ENCODE assay signal across 11 cellular contexts in genomic region chr15:101124731-101125558, GRCh38.
A peak's percentile ranks its signal among the peaks of the same experiment; 100 is the strongest.
DNase-seq lines count a peak whose midpoint lies in the region; ATAC-seq, FAIRE-seq and TF ChIP-seq lines count a peak whose summit lies in the region.
"Had no signal": no experiment of that assay in that cellular context is flagged by ENCODE, and none has a peak within 500 bp of the region (broad histone marks: within the 10 kb centered on the region; RNA-seq: fewer than 3 reads in every experiment).

No MANE protein-coding gene starts in this region.

- no peak overlapping the region for H3K4me3 ChIP-seq in small intestine (ENCODE audit: low read depth in 1 of 2, low read length in 2 of 2)

- peak; percentile 7 for ATAC-seq in activated CD8-positive, alpha-beta T cell treated with anti-CD3 and anti-CD28 coated beads for 36 hours
- ATAC-seq in GM18873 (IDR thresholded peaks at IDR 0.05; ENCODE audit: low FRiP score, unreplicated experiment) (no peak), left colon (no peak)
- ATAC-seq: foreskin keratinocyte had no signal

- no peak overlapping the region for H3K27ac ChIP-seq in small intestine (ENCODE audit: low read depth in 1 of 2, low read length in 1 of 2)
- H3K27ac ChIP-seq: foreskin keratinocyte had no signal

- H3K36me3 ChIP-seq in small intestine (ENCODE audit: control insufficient read depth in 2 of 2, insufficient read depth in 2 of 2, low read length in 2 of 2) = no peaks in the 10 kb centered on the region

- H3K27me3 ChIP-seq in small intestine (ENCODE audit: control insufficient read depth in 2 of 2, insufficient read depth in 2 of 2, low read length in 2 of 2) = no peaks in the 10 kb centered on the region

- peaks cover 4% of the 10 kb centered on the region for H3K27me3 Mint-ChIP-seq in HFFc6 (ENCODE audit: insufficient read depth)
- H3K27me3 Mint-ChIP-seq in activated CD8-positive, alpha-beta T cell treated with anti-CD3 and anti-CD28 coated beads for 36 hours = no peaks in the 10 kb centered on the region

- H3K9me3 Mint-ChIP-seq in HFFc6 = peaks cover 33% of the 10 kb centered on the region
- peaks cover 12% of the 10 kb centered on the region for H3K9me3 Mint-ChIP-seq in activated CD8-positive, alpha-beta T cell treated with anti-CD3 and anti-CD28 coated beads for 36 hours

- peak overlapping the region; percentile 94 for H3K27ac Mint-ChIP-seq in HFFc6
- peak overlapping the region; percentile 62 for H3K27ac Mint-ChIP-seq in activated CD8-positive, alpha-beta T cell treated with anti-CD3 and anti-CD28 coated beads for 36 hours

- peaks cover 20% of the 10 kb centered on the region for H3K36me3 Mint-ChIP-seq in HFFc6 (ENCODE audit: low read depth)
- H3K36me3 Mint-ChIP-seq in activated CD8-positive, alpha-beta T cell treated with anti-CD3 and anti-CD28 coated beads for 36 hours (ENCODE audit: low read depth) = peaks cover 6% of the 10 kb centered on the region

- peak overlapping the region; percentile 81 for H3K4me3 Mint-ChIP-seq in HFFc6
- H3K4me3 Mint-ChIP-seq in activated CD8-positive, alpha-beta T cell treated with anti-CD3 and anti-CD28 coated beads for 36 hours = no peak overlapping the region

- no peaks in the 10 kb centered on the region for H3K9me3 ChIP-seq in small intestine (ENCODE audit: control insufficient read depth, low read depth)

- POLR2A ChIA-PET in activated CD8-positive, alpha-beta T cell treated with anti-CD3 and anti-CD28 coated beads for 36 hours (lab: Charles Lee) = interaction anchor here (0.9 kb wide), 1 partner anchor 35 kb away, joined by 3 read pairs; no protein-coding TSS in a partner anchor

- DNase-seq in AG20443 (ENCODE audit: low spot score) = peak; percentile 59
- peak; percentile 96 for DNase-seq in HFFc6
- no peak for DNase-seq in activated CD8-positive, alpha-beta T cell treated with anti-CD3 and anti-CD28 coated beads for 36 hours
- DNase-seq in hepatic stellate cell (ENCODE audit: low spot score) = peak; percentile 43
- no peak for DNase-seq in left colon
- DNase-seq in small intestine = no peak
- DNase-seq in foreskin melanocyte = no peak
- DNase-seq: activated T-cell treated with anti-CD3 and anti-CD28 coated beads, Interleukin-2, amount 50 U/mL, for 1 hour had no signal

- peaks cover 0 to 12% of the 10 kb centered on the region in 2 donors for H3K4me1 ChIP-seq in small intestine (ENCODE audit: control insufficient read depth in 2 of 2, insufficient read depth in 1 of 2, low read depth in 1 of 2, low read length in 1 of 2)

- intact Hi-C loops in activated CD8-positive, alpha-beta T cell treated with anti-CD3 and anti-CD28 coated beads for 36 hours (cut with micrococcal nuclease) = loop anchor here (5.0 kb wide), 2 partner anchors 42 to 62 kb away; no protein-coding TSS in a partner anchor
- intact Hi-C loops in left colon (cut with DNase I, micrococcal nuclease) = no loop called here

- CTCF ChIA-PET in activated CD8-positive, alpha-beta T cell treated with anti-CD3 and anti-CD28 coated beads for 36 hours (lab: Charles Lee) = interaction anchor here (1.2 to 1.8 kb wide), 2 partner anchors 35 to 134 kb away, joined by 3 to 6 read pairs; no protein-coding TSS in a partner anchor

- no peak for FAIRE-seq in small intestine (lab: Jason Lieb, UNC)
- FAIRE-seq: G401.6 had no signal

- H3K4me1 Mint-ChIP-seq in HFFc6 (ENCODE audit: low read depth) = peaks cover 79% of the 10 kb centered on the region
- H3K4me1 Mint-ChIP-seq in activated CD8-positive, alpha-beta T cell treated with anti-CD3 and anti-CD28 coated beads for 36 hours (ENCODE audit: low read depth) = peaks cover 62% of the 10 kb centered on the region

- no peak for TF ChIP-seq CTCF in HFFc6 (IDR thresholded peaks at IDR 0.05)
- TF ChIP-seq CTCF in activated CD8-positive, alpha-beta T cell treated with anti-CD3 and anti-CD28 coated beads for 36 hours (IDR thresholded peaks at IDR 0.05) = no peak

- WGBS in small intestine, 3 donors = 81 to 90% (median 86%) methylated on average over 11 of the region's 11 CpGs

Comparison
In these comparisons a context has a peak if more than half of its experiments do, and no peak if none do; other contexts are left out.
1. DNase-seq: peak in AG20443 (single experiment), HFFc6 (single experiment) and hepatic stellate cell (single experiment); none in activated CD8-positive, alpha-beta T cell treated with anti-CD3 and anti-CD28 coated beads for 36 hours (single experiment), left colon (0 of 2), small intestine (single experiment) and foreskin melanocyte (single experiment).